In the genomic region with DNA sequence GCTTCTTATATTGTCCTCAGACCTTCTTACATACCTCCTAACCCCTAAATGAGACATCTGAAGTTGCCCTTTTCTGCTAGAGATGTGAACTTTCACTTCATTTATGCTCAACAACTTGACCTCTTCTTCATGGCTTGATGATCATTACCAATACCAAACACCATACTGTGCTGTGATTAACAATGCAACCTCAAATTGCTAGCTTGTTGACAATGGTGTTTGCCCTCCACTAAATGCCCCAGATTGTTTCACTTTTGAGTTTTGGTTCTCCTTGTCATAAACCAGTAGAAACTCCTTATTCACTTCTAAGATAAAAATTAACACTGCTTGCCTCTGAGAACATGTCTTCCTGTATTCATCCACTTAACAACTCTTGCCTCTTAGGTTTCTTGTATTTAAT, we compare ENCODE assay signal across 10 cellular contexts. TPM values are rescaled to one million over a fixed set of nuclear protein-coding genes. Genes with fewer than 3 reads are reported as not detected.
DNase-seq lines count a peak whose midpoint lies in the region; ATAC-seq and TF ChIP-seq lines count a peak whose summit lies in the region.
"Had no signal": no experiment of that assay in that cellular context is flagged by ENCODE, and none has a peak within 500 bp of the region (broad histone marks: within the 10 kb centered on the region; RNA-seq: fewer than 3 reads in every experiment).

No MANE protein-coding gene starts in this region.

- H3K27me3 Mint-ChIP-seq in memory B cell: no peaks in the 10 kb centered on the region

- TF ChIP-seq CTCF in lower lobe of right lung (IDR thresholded peaks at IDR 0.05): no peak

- H3K27ac Mint-ChIP-seq in memory B cell: peak overlapping the region; percentile 92

- ATAC-seq in GM18520 (IDR thresholded peaks at IDR 0.05; ENCODE audit: unreplicated experiment) (peak; percentile 70), GM21529 (IDR thresholded peaks at IDR 0.05; ENCODE audit: unreplicated experiment) (peak; percentile 47), HG03432 (IDR thresholded peaks at IDR 0.05; ENCODE audit: unreplicated experiment) (peak; percentile 66), memory B cell (ENCODE audit: low read depth) (peak; percentile 50), lower lobe of right lung (no peak)

- no peak for DNase-seq in memory B cell (ENCODE audit: low spot score in 2 of 2)
- no peak for DNase-seq in lower lobe of right lung
- DNase-seq in NCI-H2227 treated with DMSO at 0.1 percent for 48 hours (lab: John Stamatoyannopoulos, UW): no peak
- no peak for DNase-seq in stimulated activated naive CD4-positive, alpha-beta T cell (lab: John Stamatoyannopoulos, UW)
- no peak for DNase-seq in DMS 273 (lab: John Stamatoyannopoulos, UW; ENCODE audit: unreplicated experiment)
- DNase-seq: cerebellar nuclear complex, NCI-H187 had no signal

- peaks cover 47% of the 10 kb centered on the region for H3K4me1 Mint-ChIP-seq in memory B cell

- no peaks in the 10 kb centered on the region for H3K9me3 Mint-ChIP-seq in memory B cell

- intact Hi-C loops in lower lobe of right lung (cut with DNase I): no loop called here

- no peak overlapping the region for H3K27ac ChIP-seq in lower lobe of right lung

- H3K4me3 ChIP-seq in lower lobe of right lung: no peak overlapping the region

- H3K27me3 ChIP-seq in lower lobe of right lung (ENCODE audit: low read depth): no peaks in the 10 kb centered on the region

- no peaks in the 10 kb centered on the region for H3K9me3 ChIP-seq in lower lobe of right lung

- peak overlapping the region; percentile 83 for H3K4me3 Mint-ChIP-seq in memory B cell

- H3K36me3 Mint-ChIP-seq in memory B cell: peaks cover 2% of the 10 kb centered on the region

- H3K4me1 ChIP-seq in lower lobe of right lung: peaks cover 78% of the 10 kb centered on the region

- no peaks in the 10 kb centered on the region for H3K36me3 ChIP-seq in lower lobe of right lung

RNA-seq across cellular contexts. Expression of gene JAK1, which starts 5.6 kb away (rescaled TPM):
- 156 TPM for total RNA-seq in lower lobe of right lung

Comparison
In these comparisons a context has a peak if more than half of its experiments do, and no peak if none do; other contexts are left out.
1. ATAC-seq: peak in GM18520 (single experiment), GM21529 (single experiment), HG03432 (single experiment) and memory B cell (single experiment); none in lower lobe of right lung (0 of 2).